17 cellular contexts compared by ENCODE assay signal in genomic region chr12:120830052-120830940, GRCh38.
DNase-seq lines count a peak whose midpoint lies in the region; ATAC-seq, FAIRE-seq and TF ChIP-seq lines count a peak whose summit lies in the region.
"Had no signal": no experiment of that assay in that cellular context is flagged by ENCODE, and none has a peak within 500 bp of the region (broad histone marks: within the 10 kb centered on the region; RNA-seq: fewer than 3 reads in every experiment).

No MANE protein-coding gene starts in this region.

- no peak for TF ChIP-seq RAD21 in K562 (CRISPR knock-in tag; conservative IDR thresholded peaks at IDR 0.05 in 1 of 2, IDR thresholded peaks at IDR 0.05 in 1 of 2)

- H3K9me3 Mint-ChIP-seq in activated T-cell treated with anti-CD3 and anti-CD28 coated beads, Interleukin-2, amount 50 U/mL, for 24 hours = no peaks in the 10 kb centered on the region
- no peaks in the 10 kb centered on the region for H3K9me3 Mint-ChIP-seq in activated T-cell treated with anti-CD3 and anti-CD28 coated beads, Interleukin-2, amount 50 U/mL, for 4 hours
- no peaks in the 10 kb centered on the region for H3K9me3 Mint-ChIP-seq in stimulated activated effector memory CD8-positive, alpha-beta T cell treated with anti-CD3 and anti-CD28 coated beads, Interleukin-12 subunit alpha, Interleukin-12 subunit beta, amount 100 ng/mL, for 72 hours
- H3K9me3 Mint-ChIP-seq: neural progenitor cell had no signal

- peaks cover 69% of the 10 kb centered on the region for H3K4me1 Mint-ChIP-seq in activated T-cell treated with anti-CD3 and anti-CD28 coated beads, Interleukin-2, amount 50 U/mL, for 24 hours (ENCODE audit: low read depth)
- H3K4me1 Mint-ChIP-seq in activated T-cell treated with anti-CD3 and anti-CD28 coated beads, Interleukin-2, amount 50 U/mL, for 4 hours (ENCODE audit: low read depth) = peaks cover 63% of the 10 kb centered on the region
- H3K4me1 Mint-ChIP-seq in stimulated activated effector memory CD8-positive, alpha-beta T cell treated with anti-CD3 and anti-CD28 coated beads, Interleukin-12 subunit alpha, Interleukin-12 subunit beta, amount 100 ng/mL, for 72 hours = peaks cover 38% of the 10 kb centered on the region

- H3K9me3 ChIP-seq in K562 (replicated peaks; ENCODE audit: control insufficient read depth, insufficient read depth, low read depth, low read length) (no peaks in the 10 kb centered on the region), lower lobe of right lung (no peaks in the 10 kb centered on the region)
- H3K9me3 ChIP-seq: right lobe of liver had no signal

- CTCF ChIA-PET in K562 (lab: Yijun Ruan, JAX; ENCODE audit: low intra/inter-chr PET ratio) = no interaction called here

- H3K27me3 ChIP-seq in K562 (ENCODE audit: control insufficient read depth in 2 of 2, insufficient read depth in 2 of 2, low read length in 2 of 2) (no peaks in the 10 kb centered on the region), lower lobe of right lung (ENCODE audit: low read depth) (no peaks in the 10 kb centered on the region)
- H3K27me3 ChIP-seq: neural progenitor cell, right lobe of liver had no signal

- no peak overlapping the region for H3K4me3 Mint-ChIP-seq in activated T-cell treated with anti-CD3 and anti-CD28 coated beads, Interleukin-2, amount 50 U/mL, for 24 hours
- H3K4me3 Mint-ChIP-seq in activated T-cell treated with anti-CD3 and anti-CD28 coated beads, Interleukin-2, amount 50 U/mL, for 4 hours = no peak overlapping the region
- no peak overlapping the region for H3K4me3 Mint-ChIP-seq in stimulated activated effector memory CD8-positive, alpha-beta T cell treated with anti-CD3 and anti-CD28 coated beads, Interleukin-12 subunit alpha, Interleukin-12 subunit beta, amount 100 ng/mL, for 72 hours
- H3K4me3 Mint-ChIP-seq: neural progenitor cell had no signal

- H3K79me2 ChIP-seq in K562 (ENCODE audit: control insufficient read depth, insufficient read depth, low read length) = peaks cover 24% of the 10 kb centered on the region

- H3K4me1 ChIP-seq in K562 (replicated peaks in 1 of 2; ENCODE audit: control insufficient read depth in 2 of 2, insufficient read depth in 2 of 2, low read length in 2 of 2) (peaks cover 5 to 13% of the 10 kb centered on the region in 2 experiments; a peak in 3 of 5 replicates), lower lobe of right lung (peaks cover 48% of the 10 kb centered on the region)

- H2AFZ ChIP-seq in K562 (ENCODE audit: low read depth, low read length) = no peak overlapping the region
- H2AFZ ChIP-seq: neural progenitor cell had no signal

- H3K27ac Mint-ChIP-seq in activated T-cell treated with anti-CD3 and anti-CD28 coated beads, Interleukin-2, amount 50 U/mL, for 24 hours = peak overlapping the region; percentile 13
- no peak overlapping the region for H3K27ac Mint-ChIP-seq in stimulated activated effector memory CD8-positive, alpha-beta T cell treated with anti-CD3 and anti-CD28 coated beads, Interleukin-12 subunit alpha, Interleukin-12 subunit beta, amount 100 ng/mL, for 72 hours
- H3K27ac Mint-ChIP-seq: neural progenitor cell had no signal

- ATAC-seq in activated T-cell treated with anti-CD3 and anti-CD28 coated beads, Interleukin-2, amount 50 U/mL, for 4 hours = no peak
- ATAC-seq in K562 (no peak), GM19452 (IDR thresholded peaks at IDR 0.05; ENCODE audit: unreplicated experiment) (no peak), lower lobe of right lung (no peak)
- ATAC-seq in stimulated activated effector memory CD8-positive, alpha-beta T cell treated with anti-CD3 and anti-CD28 coated beads, Interleukin-12 subunit alpha, Interleukin-12 subunit beta, amount 100 ng/mL, for 72 hours = peak; percentile 63
- ATAC-seq: activated CD4-positive, CD25-positive, alpha-beta regulatory T cell treated with anti-CD3 and anti-CD28 coated beads, Interleukin-2, amount 50 U/mL, for 24 hours; PC-3 had no signal

- no TSS peak for BruUV-seq in K562 (replicated peaks; lab: Mats Ljungman, UMichigan)

- DNase-seq in activated T-cell treated with anti-CD3 and anti-CD28 coated beads, Interleukin-2, amount 50 U/mL, for 24 hours = no peak
- DNase-seq in activated T-cell treated with anti-CD3 and anti-CD28 coated beads, Interleukin-2, amount 50 U/mL, for 4 hours = no peak
- DNase-seq in M059J (ENCODE audit: low read depth) = peak; percentile 29
- DNase-seq in K562 (ENCODE audit: extremely low read depth in 1 of 4, low spot score in 3 of 4) = no peak
- DNase-seq in stimulated activated effector memory CD8-positive, alpha-beta T cell treated with anti-CD3 and anti-CD28 coated beads, Interleukin-12 subunit alpha, Interleukin-12 subunit beta, amount 100 ng/mL, for 72 hours (ENCODE audit: low spot score in 2 of 2) = no peak
- DNase-seq in CD1c-positive myeloid dendritic cell (ENCODE audit: extremely low spot score) = no peak
- no peak for DNase-seq in lower lobe of right lung
- DNase-seq: Calu3; NCI-H345; PC-3; right lobe of liver; stimulated activated CD4-positive, alpha-beta T cell treated with anti-CD3 and anti-CD28 coated beads, Interleukin-4, amount 100 ng/mL, for 4 hours; stimulated activated naive CD4-positive, alpha-beta T cell had no signal

- no peak for TF ChIP-seq POLR2A in K562 (conservative IDR thresholded peaks at IDR 0.05)

- H3K4me3 ChIP-seq in K562 = no peak overlapping the region
- no peak overlapping the region for H3K4me3 ChIP-seq in lower lobe of right lung
- H3K4me3 ChIP-seq: neural progenitor cell, right lobe of liver had no signal

- H4K20me1 ChIP-seq in K562 (replicated peaks; ENCODE audit: control insufficient read depth, insufficient read depth, low read length) = peaks cover 8% of the 10 kb centered on the region; the same call in 1 of the 2 replicates

- TF ChIP-seq CTCF in K562 (IDR thresholded peaks at IDR 0.05 in 2 of 3, conservative IDR thresholded peaks at IDR 0.05 in 1 of 3; ENCODE audit: insufficient read depth in 2 of 3, low read depth in 1 of 3, low read length in 3 of 3) (no peak), lower lobe of right lung (IDR thresholded peaks at IDR 0.05) (no peak)

- H3K27me3 Mint-ChIP-seq in activated T-cell treated with anti-CD3 and anti-CD28 coated beads, Interleukin-2, amount 50 U/mL, for 24 hours = no peaks in the 10 kb centered on the region
- H3K27me3 Mint-ChIP-seq in activated T-cell treated with anti-CD3 and anti-CD28 coated beads, Interleukin-2, amount 50 U/mL, for 4 hours (ENCODE audit: low read depth) = no peaks in the 10 kb centered on the region

- H3K9me1 ChIP-seq in K562 (ENCODE audit: control insufficient read depth, insufficient read depth, low read length) = no peaks in the 10 kb centered on the region

- no peak overlapping the region for H3K27ac ChIP-seq in K562 (ENCODE audit: extremely low read depth, low read depth, low read length)
- H3K27ac ChIP-seq in lower lobe of right lung = no peak overlapping the region
- H3K27ac ChIP-seq: neural progenitor cell, right lobe of liver had no signal

- H3K36me3 ChIP-seq in K562 (ENCODE audit: control insufficient read depth, insufficient read depth, low read length) (no peaks in the 10 kb centered on the region), lower lobe of right lung (no peaks in the 10 kb centered on the region)
- H3K36me3 ChIP-seq: neural progenitor cell, right lobe of liver had no signal

- no peak for FAIRE-seq in K562 (lab: Jason Lieb, UNC)
- FAIRE-seq: urothelium cell line had no signal

- intact Hi-C loops in K562 (cut with micrococcal nuclease) = no loop called here
- intact Hi-C loops in lower lobe of right lung (cut with DNase I) = no loop called here

- POLR2A ChIA-PET in K562 (lab: Yijun Ruan, JAX) = interaction anchor here (0.8 to 2.1 kb wide), 3 partner anchors 8 to 19 kb away, joined by 3 to 4 read pairs (median 3); no protein-coding TSS in a partner anchor

- TF ChIP-seq EP300 in K562 (IDR thresholded peaks at IDR 0.05; ENCODE audit: low read length) = no peak

- WGBS in K562 (ENCODE audit: insufficient coverage, low coverage, missing lambda C conversion rate) = 48% methylated on average over 2 of the region's 3 CpGs

- no peaks in the 10 kb centered on the region for H3K36me3 Mint-ChIP-seq in activated T-cell treated with anti-CD3 and anti-CD28 coated beads, Interleukin-2, amount 50 U/mL, for 24 hours (ENCODE audit: low read depth)
- H3K36me3 Mint-ChIP-seq in activated T-cell treated with anti-CD3 and anti-CD28 coated beads, Interleukin-2, amount 50 U/mL, for 4 hours (ENCODE audit: insufficient read depth) = peaks cover 1% of the 10 kb centered on the region
- H3K36me3 Mint-ChIP-seq in stimulated activated effector memory CD8-positive, alpha-beta T cell treated with anti-CD3 and anti-CD28 coated beads, Interleukin-12 subunit alpha, Interleukin-12 subunit beta, amount 100 ng/mL, for 72 hours = no peaks in the 10 kb centered on the region
- H3K36me3 Mint-ChIP-seq: neural progenitor cell had no signal

- H3K9ac ChIP-seq in K562 (ENCODE audit: insufficient read depth in 1 of 2, low read depth in 2 of 2, low read length in 2 of 2) = no peak overlapping the region
- H3K9ac ChIP-seq: neural progenitor cell had no signal

- H3K4me2 ChIP-seq in K562 (ENCODE audit: insufficient read depth, low read length) = no peak overlapping the region; the same call in 1 of the 2 replicates
- H3K4me2 ChIP-seq: neural progenitor cell had no signal

- in situ Hi-C loops in K562 (cut with MboI) = no loop called here

TF ChIP-seq in K562, 482 proteins besides CTCF, POLR2A, EP300 and RAD21 (continues in another document):
- no peak for TF ChIP-seq OTX1 (CRISPR knock-in tag; IDR thresholded peaks at IDR 0.05)
- no peak for TF ChIP-seq ATF1 (CRISPR knock-in tag; IDR thresholded peaks at IDR 0.05)
- no peak for TF ChIP-seq ATF1 (tag; IDR thresholded peaks at IDR 0.05)
